In the genomic region with DNA sequence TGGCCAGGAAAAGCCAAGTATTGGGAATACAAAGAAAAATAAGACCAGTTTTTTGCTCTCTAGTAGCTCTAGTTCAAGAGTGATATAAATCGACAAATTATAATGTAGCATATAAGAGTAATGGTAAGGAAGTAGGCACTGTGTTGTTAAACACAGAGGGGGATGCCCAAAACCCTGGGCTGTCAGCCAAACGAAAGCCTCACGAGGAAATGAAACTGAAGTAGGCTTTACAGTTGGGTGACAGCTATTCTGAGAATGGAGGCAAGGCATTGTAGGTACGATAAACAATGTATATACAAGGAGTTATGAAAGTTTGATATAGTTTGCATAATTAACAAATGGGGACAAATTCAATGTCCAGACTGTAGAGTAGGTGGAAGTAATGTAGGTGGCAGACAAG, we compare ENCODE assay signal across 9 cellular contexts.
DNase-seq lines count a peak whose midpoint lies in the region; ATAC-seq and TF ChIP-seq lines count a peak whose summit lies in the region.
"Had no signal": no experiment of that assay in that cellular context is flagged by ENCODE, and none has a peak within 500 bp of the region (broad histone marks: within the 10 kb centered on the region; RNA-seq: fewer than 3 reads in every experiment).

No MANE protein-coding gene starts in this region.

- DNase-seq in left ventricle myocardium inferior (peak; percentile 32), HuH-7.5 (ENCODE audit: low spot score) (no peak), erythroblast (lab: John Stamatoyannopoulos, UW) (no peak), T-helper 1 cell (no peak)
- DNase-seq in stimulated activated CD4-positive, alpha-beta T cell treated with anti-CD3 and anti-CD28 coated beads, Interleukin-12 subunit alpha, Interleukin-12 subunit beta, amount 100 ng/mL, for 4 hours = no peak
- DNase-seq: Kasumi-1 had no signal

- TF ChIP-seq CTCF in left ventricle myocardium inferior (IDR thresholded peaks at IDR 0.05; ENCODE audit: borderline replicate concordance) = no peak

- intact Hi-C loops in left ventricle myocardium inferior (cut with micrococcal nuclease) = no loop called here

- no peak overlapping the region for H3K4me3 ChIP-seq in left ventricle myocardium inferior

- peak; percentile 97 for ATAC-seq in GM18508 (IDR thresholded peaks at IDR 0.05; ENCODE audit: insufficient read depth, unreplicated experiment)
- ATAC-seq in GM21447 (IDR thresholded peaks at IDR 0.05; ENCODE audit: unreplicated experiment) = peak; percentile 98
- peak; percentile 99 for ATAC-seq in HG03354 (IDR thresholded peaks at IDR 0.05; ENCODE audit: poor library complexity, severe bottlenecking, unreplicated experiment)

- no peaks in the 10 kb centered on the region for H3K4me1 ChIP-seq in left ventricle myocardium inferior

- no peaks in the 10 kb centered on the region for H3K9me3 ChIP-seq in left ventricle myocardium inferior (replicated peaks)

- H3K27me3 ChIP-seq in left ventricle myocardium inferior (ENCODE audit: low read depth) = no peaks in the 10 kb centered on the region

- no peak for TF ChIP-seq POLR2A in erythroblast (IDR thresholded peaks at IDR 0.05; ENCODE audit: low read length)

- H3K27ac ChIP-seq in left ventricle myocardium inferior (replicated peaks) = no peak overlapping the region

- H3K36me3 ChIP-seq in left ventricle myocardium inferior = no peaks in the 10 kb centered on the region
